Comparison of ENCODE assay signal across 8 cellular contexts in the genomic region with DNA sequence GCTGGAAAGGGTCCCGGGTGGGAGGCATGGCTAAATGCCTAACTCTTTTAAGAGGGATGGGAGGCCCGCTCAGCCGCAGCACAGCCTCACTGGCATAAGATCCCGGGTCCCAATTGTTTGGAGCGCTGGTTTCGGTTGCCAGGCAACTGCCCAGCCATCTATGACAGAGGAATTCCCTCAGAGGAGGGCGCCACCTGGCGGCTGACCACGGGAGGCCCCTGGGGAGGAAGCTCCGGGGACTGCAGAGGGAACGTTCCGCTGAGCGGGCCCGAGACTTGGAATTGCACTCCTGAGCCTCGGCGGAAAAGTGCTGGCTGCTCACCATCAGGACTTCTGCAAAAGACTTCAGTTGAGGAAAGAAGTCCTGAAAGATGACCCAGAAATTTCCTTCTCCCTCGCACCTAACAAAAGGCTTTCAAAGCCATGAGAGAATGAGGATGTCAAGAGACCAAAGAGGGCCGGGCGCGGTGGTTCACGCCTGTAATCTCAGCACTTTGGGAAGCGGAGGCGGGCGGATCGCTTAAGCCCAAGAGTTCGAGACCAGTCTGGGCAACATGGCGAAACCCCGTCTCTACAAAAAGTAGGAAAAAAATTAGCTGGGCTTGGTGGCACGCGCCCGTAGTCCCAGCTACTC. TPM values are rescaled to one million over a fixed set of nuclear protein-coding genes. Genes with fewer than 3 reads are reported as not detected.
DNase-seq lines count a peak whose midpoint lies in the region; ATAC-seq and TF ChIP-seq lines count a peak whose summit lies in the region.

No MANE protein-coding gene starts in this region.

- no peaks in the 10 kb centered on the region for H3K36me3 Mint-ChIP-seq in neural crest cell (ENCODE audit: low read depth)

- H3K27me3 ChIP-seq in RWPE2 (ENCODE audit: insufficient read depth, poor library complexity, severe bottlenecking): peaks cover 37% of the 10 kb centered on the region

- H3K9me3 Mint-ChIP-seq in neural crest cell: no peaks in the 10 kb centered on the region

- no peaks in the 10 kb centered on the region for H3K4me1 ChIP-seq in RWPE2 (ENCODE audit: insufficient read depth, poor library complexity, severe bottlenecking)

- no peak overlapping the region for H3K4me3 ChIP-seq in RWPE2 (ENCODE audit: severe bottlenecking)
- H3K4me3 ChIP-seq in fibroblast of villous mesenchyme (ENCODE audit: low read depth, low read length): peak overlapping the region; percentile 42

- no peaks in the 10 kb centered on the region for H3K36me3 ChIP-seq in RWPE2 (ENCODE audit: low read depth)

- peak overlapping the region; percentile 85 for H3K27ac Mint-ChIP-seq in neural crest cell (ENCODE audit: unreplicated experiment)

- ATAC-seq in GM21576 (IDR thresholded peaks at IDR 0.05; ENCODE audit: unreplicated experiment): peak; percentile 69
- ATAC-seq in RWPE2 (ENCODE audit: low read depth): peak; percentile 79
- ATAC-seq in stimulated activated naive CD8-positive, alpha-beta T cell treated with anti-CD3 and anti-CD28 coated beads, Interleukin-15, Interleukin-2, amounts not matched to agents 100 U/mL and 50 U/mL, for 24 hours: peak; percentile 56

- H3K27ac ChIP-seq in RWPE2 (ENCODE audit: poor library complexity, severe bottlenecking): no peak overlapping the region

- H3K4me1 Mint-ChIP-seq in neural crest cell: peaks cover 22% of the 10 kb centered on the region

- DNase-seq in D341Med (ENCODE audit: low spot score) (peak; percentile 90), RWPE2 (ENCODE audit: low spot score) (peak; percentile 76), fibroblast of villous mesenchyme (ENCODE audit: low read depth) (peak; percentile 91), neural crest cell (ENCODE audit: low read depth, low spot score) (peak; percentile 100)
- peak; percentile 77 for DNase-seq in activated effector memory CD4-positive, alpha-beta T cell treated with Interleukin-2 at 50 U/mL for 16 hours
- DNase-seq in stimulated activated naive CD8-positive, alpha-beta T cell treated with anti-CD3 and anti-CD28 coated beads, Interleukin-15, Interleukin-2, amounts not matched to agents 100 U/mL and 50 U/mL, for 24 hours: peak; percentile 97

- no peaks in the 10 kb centered on the region for H3K9me3 ChIP-seq in RWPE2 (ENCODE audit: severe bottlenecking)

- H3K27me3 Mint-ChIP-seq in neural crest cell (ENCODE audit: low read depth): peaks cover 78% of the 10 kb centered on the region

- TF ChIP-seq CTCF in LNCAP (IDR thresholded peaks at IDR 0.05) (peak; percentile 94), RWPE2 (IDR thresholded peaks at IDR 0.05; ENCODE audit: poor library complexity, severe bottlenecking) (peak; percentile 88), fibroblast of villous mesenchyme (IDR thresholded peaks at IDR 0.05; ENCODE audit: insufficient read depth, low read depth, low read length) (peak; percentile 97), neural crest cell (conservative IDR thresholded peaks at IDR 0.05) (peak; percentile 98)

- peak overlapping the region; percentile 82 for H3K4me3 Mint-ChIP-seq in neural crest cell

RNA-seq across cellular contexts. Expression of gene ELAPOR1, which starts 1.1 kb away (rescaled TPM):
- total RNA-seq in fibroblast of villous mesenchyme: 0.43 and 0.64 TPM in 2 replicates
- total RNA-seq in neural crest cell: 0.64 and 0.70 TPM in 2 replicates

RNA-seq across cellular contexts. Expression of gene TMEM167B, which starts 22.2 kb away (rescaled TPM):
- total RNA-seq in fibroblast of villous mesenchyme (22.2 and 28.1 TPM in 2 replicates), neural crest cell (26.1 and 28.4 TPM in 2 replicates)

RNA-seq across cellular contexts. Expression of gene TAF13, which starts 37.0 kb away (rescaled TPM):
- total RNA-seq in fibroblast of villous mesenchyme (82.5 and 117 TPM in 2 replicates), neural crest cell (22.4 and 24.9 TPM in 2 replicates)
